In genomic region chr15:55742498-55742926, GRCh38 we compare ENCODE assay signal across 9 cellular contexts. TPM values are rescaled to one million over a fixed set of nuclear protein-coding genes. Genes with fewer than 3 reads are reported as not detected.
A peak's percentile ranks its signal among the peaks of the same experiment; 100 is the strongest.
DNase-seq lines count a peak whose midpoint lies in the region; ATAC-seq, FAIRE-seq and TF ChIP-seq lines count a peak whose summit lies in the region.
"Had no signal": no experiment of that assay in that cellular context is flagged by ENCODE, and none has a peak within 500 bp of the region (broad histone marks: within the 10 kb centered on the region; RNA-seq: fewer than 3 reads in every experiment).

No MANE protein-coding gene starts in this region.

- CTCF ChIA-PET in activated CD8-positive, alpha-beta T cell treated with anti-CD3 and anti-CD28 coated beads for 36 hours (lab: Charles Lee) = interaction anchor here (1.0 kb wide), 1 partner anchor 9 kb away, joined by 3 read pairs; no protein-coding TSS in a partner anchor

- POLR2A ChIA-PET in activated CD8-positive, alpha-beta T cell treated with anti-CD3 and anti-CD28 coated beads for 36 hours (lab: Charles Lee) = interaction anchor here (1.0 kb wide), 1 partner anchor 15 kb away, joined by 4 read pairs; no protein-coding TSS in a partner anchor

- intact Hi-C loops in activated CD8-positive, alpha-beta T cell treated with anti-CD3 and anti-CD28 coated beads for 36 hours (cut with micrococcal nuclease) = no loop called here
- intact Hi-C loops in posterior cingulate gyrus (cut with DNase I) = no loop called here

- no peaks in the 10 kb centered on the region for H3K4me1 Mint-ChIP-seq in activated CD8-positive, alpha-beta T cell treated with anti-CD3 and anti-CD28 coated beads for 36 hours (ENCODE audit: low read depth)

- no peaks in the 10 kb centered on the region for H3K9me3 Mint-ChIP-seq in activated CD8-positive, alpha-beta T cell treated with anti-CD3 and anti-CD28 coated beads for 36 hours

- no peak for DNase-seq in D721Med (ENCODE audit: insufficient read length, low spot score)
- peak; percentile 29 for DNase-seq in HT1080 (ENCODE audit: low read depth)
- DNase-seq in activated CD8-positive, alpha-beta T cell treated with anti-CD3 and anti-CD28 coated beads for 36 hours = no peak
- peak; percentile 23 for DNase-seq in germinal center (ENCODE audit: low spot score)
- DNase-seq in posterior cingulate gyrus = peak in 7 of 10 donors; percentile 14 to 90 (median 33)
- no peak for DNase-seq in ecto neural progenitor cell (ENCODE audit: low spot score)
- no peak for DNase-seq in NCI-H2107 treated with DMSO at 0.1 percent for 48 hours (lab: John Stamatoyannopoulos, UW; ENCODE audit: unreplicated experiment)

- H3K27ac Mint-ChIP-seq in activated CD8-positive, alpha-beta T cell treated with anti-CD3 and anti-CD28 coated beads for 36 hours = no peak overlapping the region

- H3K4me3 Mint-ChIP-seq in activated CD8-positive, alpha-beta T cell treated with anti-CD3 and anti-CD28 coated beads for 36 hours = peak overlapping the region; percentile 58

- peak; percentile 39 for ATAC-seq in activated CD8-positive, alpha-beta T cell treated with anti-CD3 and anti-CD28 coated beads for 36 hours
- no peak for ATAC-seq in GM21526 (IDR thresholded peaks at IDR 0.05; ENCODE audit: low FRiP score, unreplicated experiment)

- FAIRE-seq in D721Med (lab: Jason Lieb, UNC) = no peak

- no peaks in the 10 kb centered on the region for H3K36me3 Mint-ChIP-seq in activated CD8-positive, alpha-beta T cell treated with anti-CD3 and anti-CD28 coated beads for 36 hours (ENCODE audit: low read depth)

- peak; percentile 7 for TF ChIP-seq CTCF in D721Med (IDR thresholded peaks at IDR 0.05; ENCODE audit: insufficient read depth, missing control alignments)
- TF ChIP-seq CTCF in activated CD8-positive, alpha-beta T cell treated with anti-CD3 and anti-CD28 coated beads for 36 hours (IDR thresholded peaks at IDR 0.05) = no peak

- H3K27me3 Mint-ChIP-seq in activated CD8-positive, alpha-beta T cell treated with anti-CD3 and anti-CD28 coated beads for 36 hours = peaks cover 29% of the 10 kb centered on the region

RNA-seq across cellular contexts. Expression of gene PRTG, which starts 0.4 kb away (rescaled TPM):
- 3.3 and 8.4 TPM in 2 replicates for total RNA-seq in HT1080 (2014; rRNA removed; shearing (Covaris generic))
- polyA plus RNA-seq in HT1080 (2015; cell fraction: cytosol; rRNA removed) = 4.2 and 6.6 TPM in 2 replicates
- 9.3 and 10.1 TPM in 2 replicates for polyA plus RNA-seq in HT1080 (2015; cell fraction: nucleus; rRNA removed)
- total RNA-seq in activated CD8-positive, alpha-beta T cell treated with anti-CD3 and anti-CD28 coated beads for 36 hours = not detected
- total RNA-seq: T-helper 1 cell treated with Interleukin-12 subunit alpha and Interleukin-12 subunit beta and Interleukin-4 antibody, amounts not matched to agents 30 ng/mL and 1 ng/mL, for 36 hours had no signal

Comparison
In these comparisons a context has a peak if more than half of its experiments do, and no peak if none do; other contexts are left out.
1. DNase-seq: peak in HT1080 (single experiment), germinal center (single experiment) and posterior cingulate gyrus (7 of 10); none in D721Med (single experiment), activated CD8-positive, alpha-beta T cell treated with anti-CD3 and anti-CD28 coated beads for 36 hours (single experiment), ecto neural progenitor cell (single experiment) and NCI-H2107 treated with DMSO at 0.1 percent for 48 hours (single experiment).